In the genomic region with DNA sequence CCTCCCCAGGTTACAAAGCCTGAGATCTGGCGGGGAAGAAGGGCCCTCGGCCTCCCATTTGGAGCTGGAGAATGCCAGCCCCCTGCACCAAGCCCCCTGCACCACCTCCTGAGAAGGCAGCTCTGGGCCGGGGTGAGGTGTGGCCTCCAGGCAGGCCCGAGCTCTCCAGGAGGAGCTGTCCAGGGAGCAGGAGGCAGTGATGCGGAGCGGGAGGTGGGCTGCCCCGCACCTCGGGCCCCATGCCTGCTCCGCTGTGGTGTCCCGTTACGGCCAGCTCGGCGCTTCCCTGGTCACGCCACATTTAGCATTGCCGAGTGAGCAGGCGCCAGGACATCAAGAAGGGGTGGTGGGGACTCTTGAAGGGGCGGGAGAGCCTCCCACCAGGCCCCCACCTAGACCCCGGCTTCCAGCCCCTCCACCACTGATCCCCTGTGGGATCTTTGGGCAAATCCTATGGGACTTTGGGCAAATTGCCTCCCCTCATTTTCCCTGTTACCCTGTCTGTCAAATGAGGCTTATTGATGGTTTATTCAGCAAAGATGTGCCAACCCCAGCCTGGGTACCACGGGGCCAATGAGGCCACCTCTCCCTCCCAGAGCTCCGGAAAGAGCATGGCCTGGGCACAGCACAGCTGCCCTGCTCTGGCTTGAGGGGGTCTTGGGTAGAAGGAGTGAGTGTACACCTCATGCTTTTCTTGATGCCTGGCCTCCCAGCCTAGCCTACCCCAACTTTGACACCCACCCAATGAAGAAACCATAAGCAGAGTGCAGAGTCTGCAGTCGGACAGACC, we compare ENCODE assay signal across 20 cellular contexts. TPM values are rescaled to one million over a fixed set of nuclear protein-coding genes. Genes with fewer than 3 reads are reported as not detected.
"Had no signal": no experiment of that assay in that cellular context is flagged by ENCODE, and none has a peak within 500 bp of the region (broad histone marks: within the 10 kb centered on the region; RNA-seq: fewer than 3 reads in every experiment).

No MANE protein-coding gene starts in this region.

- H3K36me3 ChIP-seq: breast epithelium, stomach, thoracic aorta had no signal

- DNase-seq: activated CD4-positive, alpha-beta T cell treated with anti-CD3 and anti-CD28 coated beads, Interleukin-2, amount 50 U/mL, for 4 hours; activated CD8-positive, alpha-beta memory T cell treated with anti-CD3 and anti-CD28 coated beads, Interleukin-2, amount 10 ng/mL, durations not matched to agents 7 days and 5 days; activated effector memory CD4-positive, alpha-beta T cell treated with anti-CD3 and anti-CD28 coated beads, Interleukin-2, amount 50 U/mL, for 16 hours; activated naive CD8-positive, alpha-beta T cell treated with anti-CD3 and anti-CD28 coated beads for 36 hours; activated T-cell treated with anti-CD3 and anti-CD28 coated beads, Interleukin-2, amount 50 U/mL, for 24 hours; esophagus squamous epithelium; foreskin fibroblast; glutamatergic neuron; left ventricle myocardium superior; mesendoderm; stomach; T-helper 2 cell had no signal

- H3K27ac ChIP-seq: breast epithelium, esophagus squamous epithelium, stomach, thoracic aorta had no signal

- H3K9me3 ChIP-seq: breast epithelium, esophagus squamous epithelium, stomach, thoracic aorta had no signal

- H3K27me3 ChIP-seq: breast epithelium, esophagus squamous epithelium, stomach had no signal

- FAIRE-seq: TTC549 had no signal

- ATAC-seq: activated CD4-positive, CD25-positive, alpha-beta regulatory T cell treated with anti-CD3 and anti-CD28 coated beads, Interleukin-2, amount 50 U/mL, for 24 hours; activated CD8-positive, alpha-beta memory T cell treated with anti-CD3 and anti-CD28 coated beads, Interleukin-2, amount 10 ng/mL, durations not matched to agents 7 days and 5 days; left ventricle myocardium superior had no signal

- H3K4me3 ChIP-seq: breast epithelium, esophagus squamous epithelium, stomach, thoracic aorta had no signal

- H3K4me1 ChIP-seq: breast epithelium had no signal

RNA-seq across cellular contexts. Expression of a gene that starts 15.3 kb away (rescaled TPM):
- total RNA-seq: activated CD8-positive, alpha-beta memory T cell treated with anti-CD3 and anti-CD28 coated beads, Interleukin-2, amount 10 ng/mL, durations not matched to agents 7 days and 5 days; activated naive CD8-positive, alpha-beta T cell treated with anti-CD3 and anti-CD28 coated beads for 36 hours; cerebellum; dermis microvascular lymphatic vessel endothelial cell; left ventricle myocardium superior; skeletal muscle tissue; thoracic aorta had no signal

RNA-seq across cellular contexts. Expression of a gene that starts 48.0 kb away (rescaled TPM):
- total RNA-seq: activated CD8-positive, alpha-beta memory T cell treated with anti-CD3 and anti-CD28 coated beads, Interleukin-2, amount 10 ng/mL, durations not matched to agents 7 days and 5 days; activated naive CD8-positive, alpha-beta T cell treated with anti-CD3 and anti-CD28 coated beads for 36 hours; cerebellum; dermis microvascular lymphatic vessel endothelial cell; esophagus squamous epithelium; left ventricle myocardium superior; skeletal muscle tissue; thoracic aorta; urinary bladder had no signal
